In the genomic region with DNA sequence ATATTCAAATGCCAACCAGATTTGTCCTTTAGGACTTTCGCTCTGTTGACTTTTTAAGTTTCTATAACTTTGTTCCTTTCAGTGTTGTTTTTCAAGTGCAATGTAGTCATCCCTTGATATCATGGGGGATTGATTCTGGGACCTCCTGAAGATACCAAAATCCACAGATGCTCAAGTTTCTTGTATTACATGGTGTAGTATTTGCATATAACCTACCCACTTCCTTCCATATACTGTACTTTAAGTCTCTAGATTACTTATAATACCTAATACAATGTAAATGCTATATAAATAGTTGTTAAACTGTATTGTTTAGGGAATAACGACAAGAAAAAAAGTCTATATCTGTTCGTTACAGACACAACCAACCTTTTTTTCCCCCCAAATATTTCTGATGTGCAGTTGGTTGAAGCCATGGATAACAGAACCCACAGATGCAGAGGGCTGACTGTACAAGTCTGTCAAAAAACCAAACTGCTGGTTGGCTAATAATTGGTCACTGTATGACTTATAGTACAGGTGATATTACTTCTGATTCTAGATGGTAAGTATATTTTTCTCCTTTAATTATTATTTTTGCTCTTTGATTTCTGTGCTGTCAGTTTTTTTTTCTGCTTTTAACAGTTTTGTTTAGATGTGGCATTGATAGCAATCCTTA, we compare ENCODE assay signal across 9 cellular contexts. TPM values are rescaled to one million over a fixed set of nuclear protein-coding genes. Genes with fewer than 3 reads are reported as not detected.
DNase-seq lines count a peak whose midpoint lies in the region; ATAC-seq and TF ChIP-seq lines count a peak whose summit lies in the region.
"Had no signal": no experiment of that assay in that cellular context is flagged by ENCODE, and none has a peak within 500 bp of the region (broad histone marks: within the 10 kb centered on the region; RNA-seq: fewer than 3 reads in every experiment).

No MANE protein-coding gene starts in this region.

- DNase-seq in CD14-positive monocyte (ENCODE audit: low spot score) (no peak), BE2C (no peak), NCI-H510A (lab: John Stamatoyannopoulos, UW) (no peak)
- DNase-seq in activated CD8-positive, alpha-beta T cell treated with anti-CD3 and anti-CD28 coated beads, Interleukin-2, amount 10 ng/mL, durations not matched to agents 7 days and 5 days: no peak
- no peak for DNase-seq in activated effector memory CD4-positive, alpha-beta T cell treated with Interleukin-2 at 50 U/mL for 16 hours

- no peaks in the 10 kb centered on the region for H3K27me3 ChIP-seq in BE2C
- H3K27me3 ChIP-seq: right atrium auricular region had no signal

- CTCF ChIA-PET in activated CD8-positive, alpha-beta T cell treated with anti-CD3 and anti-CD28 coated beads, Interleukin-2, amount 10 ng/mL, durations not matched to agents 7 days and 5 days (lab: Charles Lee): no interaction called here

- intact Hi-C loops in CD14-positive monocyte (cut with micrococcal nuclease): no loop called here

- H3K4me1 Mint-ChIP-seq in CD14-positive monocyte: peaks cover 59% of the 10 kb centered on the region
- H3K4me1 Mint-ChIP-seq in activated CD8-positive, alpha-beta T cell treated with anti-CD3 and anti-CD28 coated beads, Interleukin-2, amount 10 ng/mL, durations not matched to agents 7 days and 5 days (ENCODE audit: low read depth): peaks cover 55% of the 10 kb centered on the region

- POLR2A ChIA-PET in activated CD8-positive, alpha-beta T cell treated with anti-CD3 and anti-CD28 coated beads, Interleukin-2, amount 10 ng/mL, durations not matched to agents 7 days and 5 days (lab: Charles Lee): no interaction called here

- peak overlapping the region; percentile 28 to 62 for H3K4me3 Mint-ChIP-seq in CD14-positive monocyte
- H3K4me3 Mint-ChIP-seq in activated CD8-positive, alpha-beta T cell treated with anti-CD3 and anti-CD28 coated beads, Interleukin-2, amount 10 ng/mL, durations not matched to agents 7 days and 5 days: no peak overlapping the region

- ATAC-seq in GM19035 (IDR thresholded peaks at IDR 0.05; ENCODE audit: unreplicated experiment) (peak; percentile 59), HG03039 (IDR thresholded peaks at IDR 0.05; ENCODE audit: unreplicated experiment) (peak; percentile 60), esophagus mucosa (no peak)
- ATAC-seq in activated CD8-positive, alpha-beta T cell treated with anti-CD3 and anti-CD28 coated beads, Interleukin-2, amount 10 ng/mL, durations not matched to agents 7 days and 5 days: no peak

- H3K4me1 ChIP-seq in BE2C: no peaks in the 10 kb centered on the region; the same call in 1 of the 2 replicates

- peak overlapping the region; percentile 87 to 97 (median 94) for H3K27ac Mint-ChIP-seq in CD14-positive monocyte
- peak overlapping the region; percentile 37 for H3K27ac Mint-ChIP-seq in activated CD8-positive, alpha-beta T cell treated with anti-CD3 and anti-CD28 coated beads, Interleukin-2, amount 10 ng/mL, durations not matched to agents 7 days and 5 days

- H3K9me3 ChIP-seq in BE2C: no peaks in the 10 kb centered on the region
- H3K9me3 ChIP-seq: right atrium auricular region had no signal

- H3K36me3 Mint-ChIP-seq in CD14-positive monocyte: peaks cover 6% of the 10 kb centered on the region in 2 donors
- H3K36me3 Mint-ChIP-seq in activated CD8-positive, alpha-beta T cell treated with anti-CD3 and anti-CD28 coated beads, Interleukin-2, amount 10 ng/mL, durations not matched to agents 7 days and 5 days (ENCODE audit: low read depth): peaks cover 20% of the 10 kb centered on the region

- H3K9me3 Mint-ChIP-seq in CD14-positive monocyte: peaks cover 0 to 2% (median 0%) of the 10 kb centered on the region in 7 donors
- H3K9me3 Mint-ChIP-seq in activated CD8-positive, alpha-beta T cell treated with anti-CD3 and anti-CD28 coated beads, Interleukin-2, amount 10 ng/mL, durations not matched to agents 7 days and 5 days (ENCODE audit: insufficient read depth): peaks cover 4% of the 10 kb centered on the region

- no peak for TF ChIP-seq CTCF in CD14-positive monocyte (IDR thresholded peaks at IDR 0.05)
- TF ChIP-seq CTCF in BE2C (IDR thresholded peaks at IDR 0.05; ENCODE audit: low read depth, low read length): no peak

- no peaks in the 10 kb centered on the region for H3K27me3 Mint-ChIP-seq in CD14-positive monocyte (ENCODE audit: low read depth in 3 of 3)
- H3K27me3 Mint-ChIP-seq in activated CD8-positive, alpha-beta T cell treated with anti-CD3 and anti-CD28 coated beads, Interleukin-2, amount 10 ng/mL, durations not matched to agents 7 days and 5 days (ENCODE audit: low read depth): no peaks in the 10 kb centered on the region

- no peak overlapping the region for H3K4me3 ChIP-seq in BE2C (ENCODE audit: low read depth, low read length)
- H3K4me3 ChIP-seq: right atrium auricular region had no signal

- H3K36me3 ChIP-seq in BE2C: no peaks in the 10 kb centered on the region
- H3K36me3 ChIP-seq: right atrium auricular region had no signal

RNA-seq across cellular contexts. Expression of a gene that starts 13.8 kb away (rescaled TPM):
- 10 to 100 TPM; 48.6 to 57.7 TPM for polyA plus RNA-seq in CD14-positive monocyte
- 10 to 100 TPM; 60.3 to 61.7 TPM for total RNA-seq in activated CD8-positive, alpha-beta T cell treated with anti-CD3 and anti-CD28 coated beads, Interleukin-2, amount 10 ng/mL, durations not matched to agents 7 days and 5 days
- polyA plus RNA-seq in BE2C (2012; ENCODE audit: insufficient read depth, insufficient read length, low read depth): 6.3 TPM
- total RNA-seq in esophagus mucosa: 10.8 TPM

Comparison
In these comparisons a context has a peak if more than half of its experiments do, and no peak if none do; other contexts are left out.
1. ATAC-seq: peak in GM19035 (single experiment) and HG03039 (single experiment); none in activated CD8-positive, alpha-beta T cell treated with anti-CD3 and anti-CD28 coated beads, Interleukin-2, amount 10 ng/mL, durations not matched to agents 7 days and 5 days (single experiment) and esophagus mucosa (single experiment).